Comparison of ENCODE assay signal across 12 cellular contexts in the genomic region with DNA sequence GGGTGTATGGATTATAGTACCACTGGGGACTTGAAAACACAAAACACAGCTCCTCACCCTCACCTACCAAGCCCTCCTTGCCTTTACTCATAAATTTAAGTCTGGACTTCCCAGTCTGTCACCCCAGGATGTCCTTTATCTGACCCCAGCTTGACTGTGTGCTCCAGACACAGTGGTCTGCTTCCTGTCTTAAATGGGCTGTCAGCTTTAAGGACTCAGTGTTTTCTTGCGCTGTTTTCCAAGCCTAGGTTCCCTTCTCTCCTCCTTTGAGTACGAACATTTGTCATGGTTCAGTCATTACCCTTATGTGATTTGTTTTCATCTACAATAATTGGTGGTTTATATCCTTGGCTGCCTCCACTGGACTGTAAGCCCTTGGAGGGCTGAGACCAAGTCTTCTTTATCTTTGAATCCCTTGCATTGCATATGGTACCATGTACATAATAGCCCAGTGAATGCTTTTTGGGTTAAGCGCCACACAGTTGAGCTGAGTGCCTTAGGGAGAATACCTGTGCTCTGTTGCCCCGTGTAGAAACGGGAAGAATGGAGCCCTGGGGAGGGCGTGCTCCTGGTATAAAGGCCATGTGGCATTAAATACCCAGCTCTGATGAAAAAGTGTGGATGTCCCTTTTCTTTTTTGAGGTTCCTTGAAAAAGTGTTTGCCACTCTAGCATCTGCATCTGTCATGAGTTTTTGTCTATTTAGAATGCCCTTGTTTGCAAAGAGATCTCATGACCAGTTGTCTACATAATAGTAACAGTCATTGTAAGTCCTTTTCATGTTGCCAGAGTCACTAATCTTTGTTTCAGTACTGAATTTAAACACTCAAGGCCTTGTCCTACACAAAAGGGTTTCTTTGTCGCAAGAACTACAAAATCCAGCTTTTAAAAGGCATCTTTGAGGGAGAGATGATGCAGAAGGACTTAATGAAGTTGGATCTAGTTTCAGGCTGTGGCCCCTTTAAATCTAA. TPM values are rescaled to one million over a fixed set of nuclear protein-coding genes. Genes with fewer than 3 reads are reported as not detected.
A peak's percentile ranks its signal among the peaks of the same experiment; 100 is the strongest.
DNase-seq lines count a peak whose midpoint lies in the region; ATAC-seq and TF ChIP-seq lines count a peak whose summit lies in the region.
"Had no signal": no experiment of that assay in that cellular context is flagged by ENCODE, and none has a peak within 500 bp of the region (broad histone marks: within the 10 kb centered on the region; RNA-seq: fewer than 3 reads in every experiment).

No MANE protein-coding gene starts in this region.

- H3K27me3 ChIP-seq in liver (ENCODE audit: control insufficient read depth in 4 of 4, insufficient read depth in 4 of 4, low read length in 3 of 4), result no peaks in the 10 kb centered on the region
- H3K27me3 ChIP-seq in MM.1S (replicated peaks; ENCODE audit: insufficient read depth, low read length), result no peaks in the 10 kb centered on the region
- H3K27me3 ChIP-seq: SJSA1 had no signal

- 89% methylated on average over 7 of the region's 7 CpGs for WGBS in liver

- H3K9ac ChIP-seq in liver (ENCODE audit: low read depth in 1 of 2, low read length in 2 of 2) (no peak overlapping the region), MM.1S (ENCODE audit: low read length) (no peak overlapping the region)

- ATAC-seq in left ventricle myocardium superior, result peak; percentile 30
- ATAC-seq: activated CD4-positive, alpha-beta T cell treated with anti-CD3 and anti-CD28 coated beads for 36 hours had no signal

- H3F3A ChIP-seq in MM.1S (ENCODE audit: insufficient read depth, low read length), result no peaks in the 10 kb centered on the region

- no peaks in the 10 kb centered on the region for H4K20me1 ChIP-seq in MM.1S (ENCODE audit: insufficient read depth, low read length)

- H3K4me3 ChIP-seq in liver (ENCODE audit: low read depth in 1 of 3, low read length in 3 of 3), result no peak overlapping the region
- no peak overlapping the region for H3K4me3 ChIP-seq in MM.1S (ENCODE audit: low read length)
- H3K4me3 ChIP-seq: SJSA1 had no signal

- no peak for DNase-seq in left ventricle myocardium superior
- no peak for DNase-seq in cardiac septum (ENCODE audit: low spot score)
- no peak for DNase-seq in type B pancreatic cell (ENCODE audit: extremely low spot score, unreplicated experiment)
- no peak for DNase-seq in activated CD4-positive, alpha-beta T cell treated with anti-CD3 and anti-CD28 coated beads for 4 hours
- no peak for DNase-seq in MM.1S
- no peak for DNase-seq in DMS79 (lab: John Stamatoyannopoulos, UW)
- DNase-seq: activated CD4-positive, alpha-beta T cell treated with anti-CD3 and anti-CD28 coated beads for 36 hours; NCI-H510A treated with DMSO at 0.1 percent for 48 hours had no signal

- H3K4me1 Mint-ChIP-seq in brain, result peaks cover 69% of the 10 kb centered on the region
- peaks cover 50% of the 10 kb centered on the region for H3K4me1 Mint-ChIP-seq in type B pancreatic cell (ENCODE audit: unreplicated experiment)

- no peak overlapping the region for H2AFZ ChIP-seq in MM.1S (ENCODE audit: low read length)

- TF ChIP-seq RAD21 in liver (IDR thresholded peaks at IDR 0.05), result no peak

- H3K9me3 ChIP-seq in liver (ENCODE audit: control insufficient read depth in 4 of 4, low read length in 3 of 4) (no peaks in the 10 kb centered on the region), MM.1S (replicated peaks; ENCODE audit: insufficient read depth, low read length) (no peaks in the 10 kb centered on the region)
- H3K9me3 ChIP-seq: SJSA1 had no signal

- H3K27ac Mint-ChIP-seq in brain (peak overlapping the region in 4 of 5 experiments; percentile 6 to 79 (median 61)), type B pancreatic cell (peak overlapping the region; percentile 68)
- H3K27ac Mint-ChIP-seq: activated CD4-positive, alpha-beta T cell treated with anti-CD3 and anti-CD28 coated beads for 36 hours; activated T-helper 2 cell treated with anti-CD3 and anti-CD28 coated beads, Interferon-gamma antibody, Interleukin-2, Interleukin-4, amounts not matched to agents 10 μg/mL and 5 μg/mL and 100 μg/mL, durations not matched to agents 14 hours and 24 hours and 36 hours had no signal

- H3K27me3 Mint-ChIP-seq in brain, result no peaks in the 10 kb centered on the region
- H3K27me3 Mint-ChIP-seq in type B pancreatic cell, result no peaks in the 10 kb centered on the region
- H3K27me3 Mint-ChIP-seq: activated CD4-positive, alpha-beta T cell treated with anti-CD3 and anti-CD28 coated beads for 36 hours had no signal

- H3K9me2 ChIP-seq in MM.1S (replicated peaks; ENCODE audit: insufficient read depth, low read length), result no peaks in the 10 kb centered on the region

- H3K36me3 ChIP-seq in liver (ENCODE audit: control insufficient read depth in 4 of 4, insufficient read depth in 3 of 4, low read depth in 1 of 4, low read length in 3 of 4) (no peaks in the 10 kb centered on the region), MM.1S (replicated peaks; ENCODE audit: insufficient read depth, low read length) (no peaks in the 10 kb centered on the region)
- H3K36me3 ChIP-seq: SJSA1 had no signal

- H3K4me1 ChIP-seq in liver (ENCODE audit: control insufficient read depth in 4 of 4, insufficient read depth in 4 of 4, low read length in 3 of 4), result peaks cover 2 to 29% (median 19%) of the 10 kb centered on the region in 4 donors
- no peaks in the 10 kb centered on the region for H3K4me1 ChIP-seq in MM.1S (ENCODE audit: low read length)

- H3K9me3 Mint-ChIP-seq in brain (no peaks in the 10 kb centered on the region), type B pancreatic cell (no peaks in the 10 kb centered on the region)
- H3K9me3 Mint-ChIP-seq: activated T-helper 2 cell treated with anti-CD3 and anti-CD28 coated beads, Interferon-gamma antibody, Interleukin-2, Interleukin-4, amounts not matched to agents 10 μg/mL and 5 μg/mL and 100 μg/mL, durations not matched to agents 14 hours and 24 hours and 36 hours had no signal

- peak overlapping the region in 1 of 2 donors; percentile 28 for H3K27ac ChIP-seq in liver (ENCODE audit: low read depth in 1 of 2, low read length in 2 of 2)
- no peak overlapping the region for H3K27ac ChIP-seq in MM.1S (ENCODE audit: low read length)
- H3K27ac ChIP-seq: SJSA1 had no signal

- H3K36me3 Mint-ChIP-seq in brain (peaks cover 23% of the 10 kb centered on the region), type B pancreatic cell (no peaks in the 10 kb centered on the region)

- H3K79me2 ChIP-seq in MM.1S (ENCODE audit: low read length), result peaks cover 90% of the 10 kb centered on the region

- H3K4me3 Mint-ChIP-seq in brain (no peak overlapping the region), type B pancreatic cell (peak overlapping the region; percentile 3)
- H3K4me3 Mint-ChIP-seq: activated CD4-positive, alpha-beta T cell treated with anti-CD3 and anti-CD28 coated beads for 36 hours had no signal

- no peak overlapping the region for H3K4me2 ChIP-seq in MM.1S (ENCODE audit: low read depth, low read length)

- intact Hi-C loops in left ventricle myocardium superior (cut with micrococcal nuclease) (no loop called here), cardiac septum (cut with DNase I) (no loop called here)

- TF ChIP-seq CTCF in brain (conservative IDR thresholded peaks at IDR 0.05), result no peak
- no peak for TF ChIP-seq CTCF in liver (IDR thresholded peaks at IDR 0.05; ENCODE audit: low read depth, low read length, missing input control)
- TF ChIP-seq CTCF in type B pancreatic cell (conservative IDR thresholded peaks at IDR 0.05), result no peak
- TF ChIP-seq CTCF in MM.1S (IDR thresholded peaks at IDR 0.05; ENCODE audit: low read length), result no peak

TF ChIP-seq in liver, 16 proteins besides CTCF, POLR2A, EP300 and RAD21:
- peak; percentile 42 to 58 for TF ChIP-seq RXRA (IDR thresholded peaks at IDR 0.05)
- TF ChIP-seq, protein P1, sequence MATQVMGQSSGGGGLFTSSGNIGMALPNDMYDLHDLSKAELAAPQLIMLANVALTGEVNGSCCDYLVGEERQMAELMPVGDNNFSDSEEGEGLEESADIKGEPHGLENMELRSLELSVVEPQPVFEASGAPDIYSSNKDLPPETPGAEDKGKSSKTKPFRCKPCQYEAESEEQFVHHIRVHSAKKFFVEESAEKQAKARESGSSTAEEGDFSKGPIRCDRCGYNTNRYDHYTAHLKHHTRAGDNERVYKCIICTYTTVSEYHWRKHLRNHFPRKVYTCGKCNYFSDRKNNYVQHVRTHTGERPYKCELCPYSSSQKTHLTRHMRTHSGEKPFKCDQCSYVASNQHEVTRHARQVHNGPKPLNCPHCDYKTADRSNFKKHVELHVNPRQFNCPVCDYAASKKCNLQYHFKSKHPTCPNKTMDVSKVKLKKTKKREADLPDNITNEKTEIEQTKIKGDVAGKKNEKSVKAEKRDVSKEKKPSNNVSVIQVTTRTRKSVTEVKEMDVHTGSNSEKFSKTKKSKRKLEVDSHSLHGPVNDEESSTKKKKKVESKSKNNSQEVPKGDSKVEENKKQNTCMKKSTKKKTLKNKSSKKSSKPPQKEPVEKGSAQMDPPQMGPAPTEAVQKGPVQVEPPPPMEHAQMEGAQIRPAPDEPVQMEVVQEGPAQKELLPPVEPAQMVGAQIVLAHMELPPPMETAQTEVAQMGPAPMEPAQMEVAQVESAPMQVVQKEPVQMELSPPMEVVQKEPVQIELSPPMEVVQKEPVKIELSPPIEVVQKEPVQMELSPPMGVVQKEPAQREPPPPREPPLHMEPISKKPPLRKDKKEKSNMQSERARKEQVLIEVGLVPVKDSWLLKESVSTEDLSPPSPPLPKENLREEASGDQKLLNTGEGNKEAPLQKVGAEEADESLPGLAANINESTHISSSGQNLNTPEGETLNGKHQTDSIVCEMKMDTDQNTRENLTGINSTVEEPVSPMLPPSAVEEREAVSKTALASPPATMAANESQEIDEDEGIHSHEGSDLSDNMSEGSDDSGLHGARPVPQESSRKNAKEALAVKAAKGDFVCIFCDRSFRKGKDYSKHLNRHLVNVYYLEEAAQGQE (IDR thresholded peaks at IDR 0.05), result no peak
- TF ChIP-seq YY1 (IDR thresholded peaks at IDR 0.05), result no peak
- no peak for TF ChIP-seq JUND (IDR thresholded peaks at IDR 0.05)
- no peak for TF ChIP-seq GABPA (IDR thresholded peaks at IDR 0.05 in 1 of 2, conservative IDR thresholded peaks at IDR 0.05 in 1 of 2)
- no peak for TF ChIP-seq TAF1 (conservative IDR thresholded peaks at IDR 0.05)
- no peak for TF ChIP-seq HNF4A (conservative IDR thresholded peaks at IDR 0.05)
- peak; percentile 64 for TF ChIP-seq NR2F2 (IDR thresholded peaks at IDR 0.05)
- TF ChIP-seq SP1 (IDR thresholded peaks at IDR 0.05), result peak; percentile 42

RNA-seq across cellular contexts. Expression of a gene that starts 14.0 kb away (rescaled TPM):
- total RNA-seq in left ventricle myocardium superior, result 17.4 TPM
- 28.9 TPM for total RNA-seq in cardiac septum
- polyA plus RNA-seq in brain (ENCODE audit: insufficient read depth, low read depth, low replicate concordance), result 15.5 TPM
- 10 to 100 TPM in 1 of 2 donors, 1 to 10 TPM in 1; 9.9 to 14.1 TPM for total RNA-seq in liver
- polyA plus RNA-seq in liver, result 1 to 10 TPM; 6.4 to 6.8 TPM
- total RNA-seq in type B pancreatic cell (ENCODE audit: low replicate concordance), result 16.1 and 26.1 TPM in 2 replicates
